ENCODE assay signal across 20 cellular contexts in genomic region chr14:63652406-63652805, GRCh38.
"Had no signal": no experiment of that assay in that cellular context is flagged by ENCODE, and none has a peak within 500 bp of the region (broad histone marks: within the 10 kb centered on the region; RNA-seq: fewer than 3 reads in every experiment).

No MANE protein-coding gene starts in this region.

- ATAC-seq: left lung had no signal

- H3K4me1 ChIP-seq: esophagus squamous epithelium, sigmoid colon, tibial artery, uterus had no signal

- H3K36me3 ChIP-seq: esophagus squamous epithelium, left lung, neutrophil, sigmoid colon, tibial artery, uterus had no signal

- H3K4me3 Mint-ChIP-seq: activated naive CD8-positive, alpha-beta T cell treated with anti-CD3 and anti-CD28 coated beads, Interleukin-2, amount 10 ng/mL, durations not matched to agents 7 days and 5 days; activated T-helper 1 cell treated with anti-CD3 and anti-CD28 coated beads, Interleukin-12 subunit alpha, Interleukin-12 subunit beta, Interleukin-2, Interleukin-4 antibody, amounts not matched to agents 30 ng/mL and 10 ng/mL and 1 ng/mL, durations not matched to agents 14 hours and 24 hours and 36 hours; brain; central memory CD8-positive, alpha-beta T cell had no signal

- H3K27ac ChIP-seq: coronary artery, esophagus squamous epithelium, left lung, neutrophil, parathyroid adenoma, sigmoid colon, tibial artery, uterus, VCaP had no signal

- H3K9me3 Mint-ChIP-seq: activated naive CD8-positive, alpha-beta T cell treated with anti-CD3 and anti-CD28 coated beads, Interleukin-2, amount 10 ng/mL, durations not matched to agents 7 days and 5 days; activated T-helper 1 cell treated with anti-CD3 and anti-CD28 coated beads, Interleukin-12 subunit alpha, Interleukin-12 subunit beta, Interleukin-2, Interleukin-4 antibody, amounts not matched to agents 30 ng/mL and 10 ng/mL and 1 ng/mL, durations not matched to agents 14 hours and 24 hours and 36 hours; brain; central memory CD8-positive, alpha-beta T cell had no signal

- H3K9me3 ChIP-seq: esophagus squamous epithelium, left lung, neutrophil, sigmoid colon, spleen, tibial artery, uterus had no signal

- H3K9ac ChIP-seq: parathyroid adenoma had no signal

- H3K79me2 ChIP-seq: parathyroid adenoma had no signal

- H3K27ac Mint-ChIP-seq: activated naive CD8-positive, alpha-beta T cell treated with anti-CD3 and anti-CD28 coated beads, Interleukin-2, amount 10 ng/mL, durations not matched to agents 7 days and 5 days; activated T-helper 1 cell treated with anti-CD3 and anti-CD28 coated beads, Interleukin-12 subunit alpha, Interleukin-12 subunit beta, Interleukin-2, Interleukin-4 antibody, amounts not matched to agents 30 ng/mL and 10 ng/mL and 1 ng/mL, durations not matched to agents 14 hours and 24 hours and 36 hours; brain had no signal

- H3K4me1 Mint-ChIP-seq: brain had no signal

- H2AFZ ChIP-seq: parathyroid adenoma had no signal

- H3K4me3 ChIP-seq: coronary artery, esophagus squamous epithelium, left lung, sigmoid colon, spleen, tibial artery, uterus had no signal

- H3K27me3 Mint-ChIP-seq: activated naive CD8-positive, alpha-beta T cell treated with anti-CD3 and anti-CD28 coated beads, Interleukin-2, amount 10 ng/mL, durations not matched to agents 7 days and 5 days; brain; central memory CD8-positive, alpha-beta T cell had no signal

- DNase-seq: activated CD4-positive, alpha-beta T cell treated with anti-CD3 and anti-CD28 coated beads for 4 hours; activated naive CD8-positive, alpha-beta T cell treated with anti-CD3 and anti-CD28 coated beads, Interleukin-2, amount 10 ng/mL, durations not matched to agents 7 days and 5 days; esophagus squamous epithelium; hippocampal formation; kidney; left lung; mammary epithelial cell; sigmoid colon; spleen; SW 1271; T1000; tibial artery; uterus had no signal

- H3K36me3 Mint-ChIP-seq: brain had no signal

- H3K27me3 ChIP-seq: esophagus squamous epithelium, left lung, neutrophil, sigmoid colon, spleen, tibial artery, uterus had no signal
